In genomic region chr17:45265823-45266222, GRCh38 we compare ENCODE assay signal across 14 cellular contexts. TPM values are rescaled to one million over a fixed set of nuclear protein-coding genes. Genes with fewer than 3 reads are reported as not detected.
DNase-seq lines count a peak whose midpoint lies in the region; ATAC-seq and TF ChIP-seq lines count a peak whose summit lies in the region.
"Had no signal": no experiment of that assay in that cellular context is flagged by ENCODE, and none has a peak within 500 bp of the region (broad histone marks: within the 10 kb centered on the region; RNA-seq: fewer than 3 reads in every experiment).

No MANE protein-coding gene starts in this region.

- no peak overlapping the region for H3K27ac ChIP-seq in left lung
- no peak overlapping the region for H3K27ac ChIP-seq in naive thymus-derived CD4-positive, alpha-beta T cell (ENCODE audit: low read depth, low read length)
- H3K27ac ChIP-seq: dorsolateral prefrontal cortex, neutrophil, tibial artery had no signal

- DNase-seq in AG09319 (ENCODE audit: extremely low read depth, low read depth), result peak; percentile 78
- DNase-seq in HS-27A (ENCODE audit: low read depth), result peak; percentile 30
- peak; percentile 60 for DNase-seq in amniotic stem cell (lab: John Stamatoyannopoulos, UW)
- DNase-seq in left lung, result peak in 1 of 2 donors; percentile 46
- DNase-seq in glutamatergic neuron, result no peak
- DNase-seq in activated CD4-positive, CD25-positive, alpha-beta regulatory T cell treated with anti-CD3 and anti-CD28 coated beads, Interleukin-2, amount 50 U/mL, for 72 hours, result no peak
- DNase-seq in naive thymus-derived CD4-positive, alpha-beta T cell, result no peak
- DNase-seq: activated T-cell treated with anti-CD3 and anti-CD28 coated beads for 4 hours; dorsolateral prefrontal cortex; NCI-H1417 treated with DMSO at 0.1 percent for 48 hours; NK-92 treated with Interleukin-12 subunit alpha and Interleukin-12 subunit beta, amount 100 ng/mL, for 24 hours; tibial artery had no signal

- H3K4me3 ChIP-seq in left lung, result no peak overlapping the region
- no peak overlapping the region for H3K4me3 ChIP-seq in naive thymus-derived CD4-positive, alpha-beta T cell (ENCODE audit: low read length)
- H3K4me3 ChIP-seq: dorsolateral prefrontal cortex, tibial artery had no signal

- H3K27ac Mint-ChIP-seq in glutamatergic neuron (ENCODE audit: unreplicated experiment), result no peak overlapping the region
- peak overlapping the region in 2 of 9 donors; percentile 48 to 72 for H3K27ac Mint-ChIP-seq in naive thymus-derived CD4-positive, alpha-beta T cell

- H3K4me1 ChIP-seq in left lung, result peaks cover 6 to 27% of the 10 kb centered on the region in 2 donors
- peaks cover 10 to 22% of the 10 kb centered on the region in 2 donors for H3K4me1 ChIP-seq in naive thymus-derived CD4-positive, alpha-beta T cell (ENCODE audit: control insufficient read depth in 2 of 2, insufficient read depth in 2 of 2, low read length in 2 of 2)

- TF ChIP-seq CTCF in AG09319 (IDR thresholded peaks at IDR 0.05; ENCODE audit: low read depth, low read length) (no peak), left lung (IDR thresholded peaks at IDR 0.05) (no peak), glutamatergic neuron (IDR thresholded peaks at IDR 0.05; ENCODE audit: partially characterized antibody, unreplicated experiment) (no peak)

- POLR2A ChIA-PET in naive thymus-derived CD4-positive, alpha-beta T cell (lab: Charles Lee), result interaction anchor here (1.1 to 3.0 kb wide), 4 partner anchors 18 to 47 kb away, joined by 3 to 14 read pairs (median 4); no protein-coding TSS in a partner anchor

- H3K36me3 ChIP-seq in left lung, result peaks cover 0 to 78% of the 10 kb centered on the region in 2 donors
- peaks cover 0 to 80% (median 15%) of the 10 kb centered on the region in 3 experiments for H3K36me3 ChIP-seq in naive thymus-derived CD4-positive, alpha-beta T cell (ENCODE audit: control insufficient read depth in 2 of 3, insufficient read depth in 3 of 3, low read length in 3 of 3)

- no peak overlapping the region for H3K4me3 Mint-ChIP-seq in glutamatergic neuron (ENCODE audit: unreplicated experiment)
- no peak overlapping the region for H3K4me3 Mint-ChIP-seq in naive thymus-derived CD4-positive, alpha-beta T cell

- H3K9me3 Mint-ChIP-seq in glutamatergic neuron (ENCODE audit: unreplicated experiment), result peaks cover under 1% of the 10 kb centered on the region
- no peaks in the 10 kb centered on the region for H3K9me3 Mint-ChIP-seq in naive thymus-derived CD4-positive, alpha-beta T cell

- CTCF ChIA-PET in naive thymus-derived CD4-positive, alpha-beta T cell (lab: Charles Lee), result interaction anchor here (0.5 to 2.6 kb wide), 5 partner anchors 11 to 52 kb away, joined by 3 to 16 read pairs (median 4); no protein-coding TSS in a partner anchor

- no peaks in the 10 kb centered on the region for H3K36me3 Mint-ChIP-seq in glutamatergic neuron (ENCODE audit: unreplicated experiment)
- H3K36me3 Mint-ChIP-seq in naive thymus-derived CD4-positive, alpha-beta T cell, result peaks cover 0 to 23% (median 8%) of the 10 kb centered on the region in 5 donors

- H3K27me3 ChIP-seq in left lung, result no peaks in the 10 kb centered on the region
- no peaks in the 10 kb centered on the region for H3K27me3 ChIP-seq in naive thymus-derived CD4-positive, alpha-beta T cell (ENCODE audit: control insufficient read depth in 2 of 2, insufficient read depth in 2 of 2, low read length in 2 of 2)
- H3K27me3 ChIP-seq: dorsolateral prefrontal cortex, neutrophil, tibial artery had no signal

- intact Hi-C loops in left lung (cut with DNase I), result no loop called here
- intact Hi-C loops in naive thymus-derived CD4-positive, alpha-beta T cell (cut with micrococcal nuclease), result no loop called here

- no peaks in the 10 kb centered on the region for H3K4me1 Mint-ChIP-seq in glutamatergic neuron (ENCODE audit: low read depth, unreplicated experiment)
- peaks cover 7 to 24% (median 16%) of the 10 kb centered on the region in 7 donors for H3K4me1 Mint-ChIP-seq in naive thymus-derived CD4-positive, alpha-beta T cell

- ATAC-seq in left lung, result peak; percentile 51
- ATAC-seq in HG03469 (IDR thresholded peaks at IDR 0.05; ENCODE audit: unreplicated experiment), result no peak
- no peak for ATAC-seq in naive thymus-derived CD4-positive, alpha-beta T cell

- peaks cover 3% of the 10 kb centered on the region for H3K27me3 Mint-ChIP-seq in glutamatergic neuron (ENCODE audit: unreplicated experiment)
- no peaks in the 10 kb centered on the region for H3K27me3 Mint-ChIP-seq in naive thymus-derived CD4-positive, alpha-beta T cell

- no peaks in the 10 kb centered on the region for H3K9me3 ChIP-seq in left lung
- no peaks in the 10 kb centered on the region for H3K9me3 ChIP-seq in naive thymus-derived CD4-positive, alpha-beta T cell (ENCODE audit: control insufficient read depth in 2 of 3, low read length in 3 of 3)
- H3K9me3 ChIP-seq: neutrophil, tibial artery had no signal

RNA-seq across cellular contexts. Expression of gene SPATA32, which starts 3.9 kb away (rescaled TPM):
- total RNA-seq in left lung (not detected), glutamatergic neuron (ENCODE audit: unreplicated experiment) (not detected)
- 1 to 10 TPM in 1 of 5 experiments, under 1 TPM in 3, not detected in 1; 0.12 to 1.1 (median 0.58) TPM for total RNA-seq in naive thymus-derived CD4-positive, alpha-beta T cell
- polyA plus RNA-seq in naive thymus-derived CD4-positive, alpha-beta T cell, result under 1 TPM; 0.31 to 0.59 TPM

RNA-seq across cellular contexts. Expression of gene FMNL1, which starts 44.1 kb away (rescaled TPM):
- 100 to 1,000 TPM in 1 of 2 donors, 10 to 100 TPM in 1; 42.0 to 118 TPM for total RNA-seq in left lung
- total RNA-seq in glutamatergic neuron (ENCODE audit: unreplicated experiment), result 24.2 TPM
- total RNA-seq in naive thymus-derived CD4-positive, alpha-beta T cell, result 100 to 1,000 TPM; 324 to 595 (median 396) TPM
- polyA plus RNA-seq in naive thymus-derived CD4-positive, alpha-beta T cell, result 10 to 100 TPM; 19.0 to 36.4 TPM

RNA-seq across cellular contexts. Expression of gene MAP3K14, which starts 51.0 kb away (rescaled TPM):
- total RNA-seq in left lung (10 to 100 TPM; 11.3 to 13.1 TPM), glutamatergic neuron (ENCODE audit: unreplicated experiment) (5.7 TPM)
- total RNA-seq in naive thymus-derived CD4-positive, alpha-beta T cell, result 10 to 100 TPM; 31.3 to 39.8 (median 34.1) TPM
- 10 to 100 TPM in 1 of 2 donors, 1 to 10 TPM in 1; 2.4 to 10.6 TPM for polyA plus RNA-seq in naive thymus-derived CD4-positive, alpha-beta T cell

Comparison
In these comparisons a context has a peak if more than half of its experiments do, and no peak if none do; other contexts are left out.
1. DNase-seq: peak in AG09319 (single experiment), HS-27A (single experiment) and amniotic stem cell (single experiment); none in glutamatergic neuron (single experiment), activated CD4-positive, CD25-positive, alpha-beta regulatory T cell treated with anti-CD3 and anti-CD28 coated beads, Interleukin-2, amount 50 U/mL, for 72 hours (single experiment) and naive thymus-derived CD4-positive, alpha-beta T cell (0 of 9).